In the genomic region with DNA sequence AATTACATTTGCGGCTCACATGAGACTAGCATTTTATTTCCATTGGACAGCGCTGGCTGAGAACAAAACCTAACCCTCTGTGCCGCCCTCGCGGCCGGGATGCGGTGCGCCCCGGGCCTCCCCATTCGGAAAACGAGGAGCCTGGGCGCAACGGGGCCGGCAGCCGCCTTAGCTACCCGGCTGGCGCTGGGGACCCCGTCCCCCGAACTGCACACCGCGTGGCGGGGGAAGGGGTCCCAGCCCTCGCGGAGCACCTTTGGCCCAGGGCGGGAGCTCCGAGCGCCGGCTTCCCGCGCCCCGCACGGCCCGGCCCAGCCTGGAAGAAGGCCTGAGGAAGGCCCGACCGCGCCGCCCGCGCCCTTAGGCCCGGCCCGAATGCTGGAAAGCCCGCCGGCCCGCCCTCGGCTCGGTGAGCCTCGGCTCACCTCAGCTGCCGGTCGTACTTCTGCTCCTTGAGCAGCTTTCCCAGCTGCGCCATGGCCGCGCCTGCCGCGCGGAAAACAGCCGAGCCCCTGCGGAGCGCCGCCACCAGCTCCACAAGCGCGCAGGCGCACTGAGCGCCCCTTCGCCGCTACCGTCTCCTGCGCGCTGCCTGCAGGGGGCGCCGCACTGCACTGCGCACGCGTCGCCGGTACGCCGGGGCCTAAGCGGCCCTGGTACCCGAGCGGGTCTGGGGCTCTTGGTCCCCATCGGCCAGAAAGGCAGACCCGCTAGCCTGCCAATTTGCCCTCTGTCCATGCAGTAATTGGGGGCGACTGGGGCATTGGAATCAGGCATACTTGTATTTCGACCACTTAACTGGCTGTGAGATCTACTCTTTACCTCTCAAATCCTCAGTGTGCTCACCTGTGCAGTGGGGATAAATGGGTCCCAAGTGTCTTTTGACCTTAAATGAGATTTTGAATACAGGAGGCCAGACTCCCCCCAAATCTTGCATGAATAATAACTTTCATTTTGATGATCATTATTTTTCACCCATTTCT, we compare ENCODE assay signal across 7 cellular contexts. TPM values are rescaled to one million over a fixed set of nuclear protein-coding genes. Genes with fewer than 3 reads are reported as not detected.
DNase-seq lines count a peak whose midpoint lies in the region; ATAC-seq and TF ChIP-seq lines count a peak whose summit lies in the region.

NAE1 (minus strand) TSS at position 555 of the 983 bp plus-strand sequence; CDS start at position 478, 77 bp downstream.

- intact Hi-C loops in sigmoid colon (cut with DNase I), result loop anchor here (1.0 kb wide), 1 partner anchor 37 kb away; no protein-coding TSS in a partner anchor

- TF ChIP-seq EP300 in sigmoid colon (IDR thresholded peaks at IDR 0.05), result no peak

- 1% methylated on average over 84 of the region's 84 CpGs for WGBS in sigmoid colon, 2 donors

- DNase-seq in NCI-H2029 (lab: John Stamatoyannopoulos, UW), result peak; percentile 35
- peak; percentile 79 for DNase-seq in T1000 (lab: John Stamatoyannopoulos, UW)
- peak; percentile 86 for DNase-seq in astrocyte of the spinal cord (ENCODE audit: low read depth, low spot score)
- DNase-seq in iPS DF 19.7 (ENCODE audit: low read depth, low spot score), result peak; percentile 40
- peak; percentile 89 for DNase-seq in sigmoid colon

- H3K4me1 ChIP-seq in sigmoid colon, result peaks cover 0 to 22% (median 14%) of the 10 kb centered on the region in 4 donors

- H3K4me3 ChIP-seq in astrocyte of the spinal cord (ENCODE audit: low read depth, low read length) (peak within 1 kb of the TSS; percentile 59), sigmoid colon (peak within 1 kb of the TSS; percentile 71 to 89 (median 76))

- no peaks in the 10 kb centered on the region for H3K27me3 ChIP-seq in sigmoid colon

- peak; percentile 68 to 71 for TF ChIP-seq POLR2A in sigmoid colon (IDR thresholded peaks at IDR 0.05)

- peak within 1 kb of the TSS; percentile 86 to 94 (median 90) for H3K27ac ChIP-seq in sigmoid colon

- no peaks in the 10 kb centered on the region for H3K9me3 ChIP-seq in sigmoid colon

- in situ Hi-C loops in astrocyte of the spinal cord (cut with HindIII; ENCODE audit: low sequenced_read_pairs), result no loop called here

- ATAC-seq in GM18508 (IDR thresholded peaks at IDR 0.05; ENCODE audit: insufficient read depth, unreplicated experiment) (peak; percentile 78), HG02981 (IDR thresholded peaks at IDR 0.05; ENCODE audit: unreplicated experiment) (peak; percentile 91)

- TF ChIP-seq CTCF in astrocyte of the spinal cord (IDR thresholded peaks at IDR 0.05; ENCODE audit: low read depth, low read length), result peak; percentile 91
- TF ChIP-seq CTCF in sigmoid colon (IDR thresholded peaks at IDR 0.05), result peak; percentile 90 to 98 (median 91)

- peaks cover 0 to 23% (median 3%) of the 10 kb centered on the region in 4 donors for H3K36me3 ChIP-seq in sigmoid colon

RNA-seq across cellular contexts. Expression of gene NAE1, which starts in this region (rescaled TPM):
- total RNA-seq in sigmoid colon, result 10 to 100 TPM; 34.6 to 58.3 (median 46.9) TPM
- polyA plus RNA-seq in sigmoid colon, result 10 to 100 TPM; 34.8 to 48.8 (median 35.9) TPM

Comparison
In these comparisons a context has a peak if more than half of its experiments do, and no peak if none do; other contexts are left out.
1. Peak in every context shown above with its lines: DNase-seq, ATAC-seq, H3K4me3 ChIP-seq and H3K27ac ChIP-seq.
2. DNase-seq: peak in every context shown above with its lines; median percentile 89 in sigmoid colon; 86 in astrocyte of the spinal cord; 79 in T1000; 40 in iPS DF 19.7; 35 in NCI-H2029.